1 cellular context compared by ENCODE assay signal in the genomic region with DNA sequence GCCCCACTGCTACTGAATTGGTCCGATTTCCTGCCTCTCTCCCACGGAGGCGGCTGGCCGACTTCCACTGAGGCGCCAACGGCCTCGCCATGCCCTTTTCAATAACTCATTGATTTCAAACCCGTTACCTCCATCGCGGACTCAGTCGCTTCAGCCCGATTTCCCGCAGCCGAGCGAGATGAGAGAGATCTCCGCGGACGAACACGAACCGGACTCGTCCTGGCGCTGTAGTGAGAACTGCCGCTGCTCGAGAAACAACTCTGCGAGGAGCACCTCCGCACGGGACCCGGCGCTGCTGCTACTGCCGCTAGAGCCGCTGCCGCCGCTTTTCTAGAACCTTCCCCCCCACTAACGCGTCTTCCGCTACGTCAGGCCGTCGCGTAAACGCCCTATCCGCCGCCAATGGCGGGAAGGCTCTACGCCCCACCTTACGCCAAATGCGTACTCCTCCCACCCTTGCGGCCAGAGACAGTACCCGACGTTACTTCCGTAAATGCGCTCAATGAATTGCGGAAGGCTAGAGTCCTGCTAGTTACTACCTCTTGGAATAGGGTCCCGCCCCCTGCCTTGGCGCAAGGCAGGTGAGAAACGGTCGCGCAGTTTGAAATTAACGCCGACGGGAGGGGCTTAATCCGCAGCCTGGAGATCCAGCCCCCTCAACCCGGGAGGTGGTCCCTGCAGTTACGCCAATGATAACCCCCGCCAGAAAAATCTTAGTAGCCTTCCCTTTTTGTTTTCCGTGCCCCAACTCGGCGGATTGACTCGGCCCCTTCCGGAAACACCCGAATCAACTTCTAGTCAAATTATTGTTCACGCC.
TF ChIP-seq lines count a peak whose summit lies in the region.

Gene HNRNPA2B1 (minus strand): TSS at position 303 of the 817 bp plus-strand sequence. CDS start 169 bp downstream, at position 134.

TF ChIP-seq in HepG2, 621 proteins besides CTCF, POLR2A, EP300 and RAD21 (continued from another document and continues in another):
- peak; percentile 64; the same call in 1 of the 2 replicates for TF ChIP-seq HNRNPL (IDR thresholded peaks at IDR 0.05; ENCODE audit: low read depth, low read length)
- peak; percentile 16; the same call in 1 of the 2 replicates for TF ChIP-seq RXRA (CRISPR knock-in tag; IDR thresholded peaks at IDR 0.05)
- TF ChIP-seq ATF1 (CRISPR knock-in tag; IDR thresholded peaks at IDR 0.05): peak; percentile 83
- no peak for TF ChIP-seq SUZ12 (IDR thresholded peaks at IDR 0.05; ENCODE audit: low read depth, low read length)
- no peak for TF ChIP-seq NCOA1 (CRISPR knock-in tag; IDR thresholded peaks at IDR 0.05)
- TF ChIP-seq, protein P1, sequence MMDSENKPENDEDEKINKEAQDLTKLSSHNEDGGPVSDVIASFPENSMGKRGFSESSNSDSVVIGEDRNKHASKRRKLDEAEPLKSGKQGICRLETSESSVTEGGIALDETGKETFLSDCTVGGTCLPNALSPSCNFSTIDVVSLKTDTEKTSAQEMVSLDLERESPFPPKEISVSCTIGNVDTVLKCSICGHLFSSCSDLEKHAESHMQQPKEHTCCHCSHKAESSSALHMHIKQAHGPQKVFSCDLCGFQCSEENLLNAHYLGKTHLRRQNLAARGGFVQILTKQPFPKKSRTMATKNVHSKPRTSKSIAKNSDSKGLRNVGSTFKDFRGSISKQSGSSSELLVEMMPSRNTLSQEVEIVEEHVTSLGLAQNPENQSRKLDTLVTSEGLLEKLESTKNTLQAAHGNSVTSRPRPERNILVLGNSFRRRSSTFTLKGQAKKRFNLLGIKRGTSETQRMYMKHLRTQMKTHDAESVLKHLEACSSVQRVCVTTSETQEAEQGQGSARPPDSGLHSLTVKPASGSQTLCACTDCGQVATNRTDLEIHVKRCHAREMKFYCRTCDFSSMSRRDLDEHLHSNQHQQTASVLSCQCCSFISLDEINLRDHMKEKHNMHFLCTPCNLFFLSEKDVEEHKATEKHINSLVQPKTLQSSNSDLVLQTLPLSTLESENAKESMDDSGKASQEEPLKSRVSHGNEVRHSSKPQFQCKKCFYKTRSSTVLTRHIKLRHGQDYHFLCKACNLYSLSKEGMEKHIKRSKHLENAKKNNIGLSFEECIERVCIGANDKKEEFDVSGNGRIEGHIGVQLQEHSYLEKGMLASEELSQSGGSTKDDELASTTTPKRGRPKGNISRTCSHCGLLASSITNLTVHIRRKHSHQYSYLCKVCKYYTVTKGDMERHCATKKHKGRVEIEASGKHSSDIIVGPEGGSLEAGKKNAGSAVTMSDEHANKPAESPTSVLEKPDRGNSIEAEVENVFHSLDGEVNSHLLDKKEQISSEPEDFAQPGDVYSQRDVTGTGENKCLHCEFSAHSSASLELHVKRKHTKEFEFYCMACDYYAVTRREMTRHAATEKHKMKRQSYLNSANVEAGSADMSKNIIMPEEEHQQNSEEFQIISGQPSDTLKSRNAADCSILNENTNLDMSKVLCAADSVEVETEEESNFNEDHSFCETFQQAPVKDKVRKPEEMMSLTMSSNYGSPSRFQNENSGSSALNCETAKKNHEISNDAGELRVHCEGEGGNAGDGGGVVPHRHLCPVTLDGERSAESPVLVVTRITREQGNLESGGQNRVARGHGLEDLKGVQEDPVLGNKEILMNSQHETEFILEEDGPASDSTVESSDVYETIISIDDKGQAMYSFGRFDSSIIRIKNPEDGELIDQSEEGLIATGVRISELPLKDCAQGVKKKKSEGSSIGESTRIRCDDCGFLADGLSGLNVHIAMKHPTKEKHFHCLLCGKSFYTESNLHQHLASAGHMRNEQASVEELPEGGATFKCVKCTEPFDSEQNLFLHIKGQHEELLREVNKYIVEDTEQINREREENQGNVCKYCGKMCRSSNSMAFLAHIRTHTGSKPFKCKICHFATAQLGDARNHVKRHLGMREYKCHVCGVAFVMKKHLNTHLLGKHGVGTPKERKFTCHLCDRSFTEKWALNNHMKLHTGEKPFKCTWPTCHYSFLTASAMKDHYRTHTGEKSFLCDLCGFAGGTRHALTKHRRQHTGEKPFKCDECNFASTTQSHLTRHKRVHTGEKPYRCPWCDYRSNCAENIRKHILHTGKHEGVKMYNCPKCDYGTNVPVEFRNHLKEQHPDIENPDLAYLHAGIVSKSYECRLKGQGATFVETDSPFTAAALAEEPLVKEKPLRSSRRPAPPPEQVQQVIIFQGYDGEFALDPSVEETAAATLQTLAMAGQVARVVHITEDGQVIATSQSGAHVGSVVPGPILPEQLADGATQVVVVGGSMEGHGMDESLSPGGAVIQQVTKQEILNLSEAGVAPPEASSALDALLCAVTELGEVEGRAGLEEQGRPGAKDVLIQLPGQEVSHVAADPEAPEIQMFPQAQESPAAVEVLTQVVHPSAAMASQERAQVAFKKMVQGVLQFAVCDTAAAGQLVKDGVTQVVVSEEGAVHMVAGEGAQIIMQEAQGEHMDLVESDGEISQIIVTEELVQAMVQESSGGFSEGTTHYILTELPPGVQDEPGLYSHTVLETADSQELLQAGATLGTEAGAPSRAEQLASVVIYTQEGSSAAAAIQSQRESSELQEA (CRISPR knock-in tag; IDR thresholded peaks at IDR 0.05; ENCODE audit: not compliant biosample characterization): no peak
- TF ChIP-seq ATAD3A (CRISPR knock-in tag; IDR thresholded peaks at IDR 0.05): no peak
- peak; percentile 79 for TF ChIP-seq MED1 (CRISPR knock-in tag; IDR thresholded peaks at IDR 0.05)
- peak; percentile 66 for TF ChIP-seq TBL1XR1 (IDR thresholded peaks at IDR 0.05; ENCODE audit: borderline replicate concordance, low read length, partially characterized antibody)
- TF ChIP-seq KLF6 (CRISPR knock-in tag; IDR thresholded peaks at IDR 0.05): peak; percentile 86
- peak in 1 of 2 experiments; percentile 50; a peak in 2 of 4 replicates for TF ChIP-seq ATF4 (CRISPR knock-in tag; IDR thresholded peaks at IDR 0.05)
- peak; percentile 96 for TF ChIP-seq ZBTB26 (CRISPR knock-in tag; IDR thresholded peaks at IDR 0.05; ENCODE audit: borderline replicate concordance)
- TF ChIP-seq ZSCAN20 (CRISPR knock-in tag; IDR thresholded peaks at IDR 0.05; ENCODE audit: borderline replicate concordance): peak; percentile 75
- TF ChIP-seq, protein P2, sequence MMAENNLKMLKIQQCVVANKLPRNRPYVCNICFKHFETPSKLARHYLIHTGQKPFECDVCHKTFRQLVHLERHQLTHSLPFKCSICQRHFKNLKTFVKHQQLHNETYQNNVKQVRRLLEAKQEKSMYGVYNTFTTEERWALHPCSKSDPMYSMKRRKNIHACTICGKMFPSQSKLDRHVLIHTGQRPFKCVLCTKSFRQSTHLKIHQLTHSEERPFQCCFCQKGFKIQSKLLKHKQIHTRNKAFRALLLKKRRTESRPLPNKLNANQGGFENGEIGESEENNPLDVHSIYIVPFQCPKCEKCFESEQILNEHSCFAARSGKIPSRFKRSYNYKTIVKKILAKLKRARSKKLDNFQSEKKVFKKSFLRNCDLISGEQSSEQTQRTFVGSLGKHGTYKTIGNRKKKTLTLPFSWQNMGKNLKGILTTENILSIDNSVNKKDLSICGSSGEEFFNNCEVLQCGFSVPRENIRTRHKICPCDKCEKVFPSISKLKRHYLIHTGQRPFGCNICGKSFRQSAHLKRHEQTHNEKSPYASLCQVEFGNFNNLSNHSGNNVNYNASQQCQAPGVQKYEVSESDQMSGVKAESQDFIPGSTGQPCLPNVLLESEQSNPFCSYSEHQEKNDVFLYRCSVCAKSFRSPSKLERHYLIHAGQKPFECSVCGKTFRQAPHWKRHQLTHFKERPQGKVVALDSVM (CRISPR knock-in tag; IDR thresholded peaks at IDR 0.05): no peak
- TF ChIP-seq ZNF883 (CRISPR knock-in tag; IDR thresholded peaks at IDR 0.05; ENCODE audit: not compliant biosample characterization): peak; percentile 72
- TF ChIP-seq NFE2 (CRISPR knock-in tag; IDR thresholded peaks at IDR 0.05): no peak
- TF ChIP-seq MEIS2 (CRISPR knock-in tag; IDR thresholded peaks at IDR 0.05): peak; percentile 50; the same call in 1 of the 2 replicates
- TF ChIP-seq, protein P3, sequence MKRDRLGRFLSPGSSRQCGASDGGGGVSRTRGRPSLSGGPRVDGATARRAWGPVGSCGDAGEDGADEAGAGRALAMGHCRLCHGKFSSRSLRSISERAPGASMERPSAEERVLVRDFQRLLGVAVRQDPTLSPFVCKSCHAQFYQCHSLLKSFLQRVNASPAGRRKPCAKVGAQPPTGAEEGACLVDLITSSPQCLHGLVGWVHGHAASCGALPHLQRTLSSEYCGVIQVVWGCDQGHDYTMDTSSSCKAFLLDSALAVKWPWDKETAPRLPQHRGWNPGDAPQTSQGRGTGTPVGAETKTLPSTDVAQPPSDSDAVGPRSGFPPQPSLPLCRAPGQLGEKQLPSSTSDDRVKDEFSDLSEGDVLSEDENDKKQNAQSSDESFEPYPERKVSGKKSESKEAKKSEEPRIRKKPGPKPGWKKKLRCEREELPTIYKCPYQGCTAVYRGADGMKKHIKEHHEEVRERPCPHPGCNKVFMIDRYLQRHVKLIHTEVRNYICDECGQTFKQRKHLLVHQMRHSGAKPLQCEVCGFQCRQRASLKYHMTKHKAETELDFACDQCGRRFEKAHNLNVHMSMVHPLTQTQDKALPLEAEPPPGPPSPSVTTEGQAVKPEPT (CRISPR knock-in tag; IDR thresholded peaks at IDR 0.05; ENCODE audit: low read depth): no peak
- TF ChIP-seq, protein P4, sequence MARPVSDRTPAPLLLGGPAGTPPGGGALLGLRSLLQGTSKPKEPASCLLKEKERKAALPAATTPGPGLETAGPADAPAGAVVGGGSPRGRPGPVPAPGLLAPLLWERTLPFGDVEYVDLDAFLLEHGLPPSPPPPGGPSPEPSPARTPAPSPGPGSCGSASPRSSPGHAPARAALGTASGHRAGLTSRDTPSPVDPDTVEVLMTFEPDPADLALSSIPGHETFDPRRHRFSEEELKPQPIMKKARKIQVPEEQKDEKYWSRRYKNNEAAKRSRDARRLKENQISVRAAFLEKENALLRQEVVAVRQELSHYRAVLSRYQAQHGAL (CRISPR knock-in tag; IDR thresholded peaks at IDR 0.05; ENCODE audit: not compliant biosample characterization): no peak
- no peak for TF ChIP-seq FOXA1 (IDR thresholded peaks at IDR 0.05)
- no peak for TF ChIP-seq FOXA1 (CRISPR knock-in tag; IDR thresholded peaks at IDR 0.05)
- no peak for TF ChIP-seq FOXK1 (CRISPR knock-in tag; IDR thresholded peaks at IDR 0.05; ENCODE audit: borderline replicate concordance, low read depth)
- TF ChIP-seq KLF9 (CRISPR knock-in tag; IDR thresholded peaks at IDR 0.05; ENCODE audit: low read depth): no peak; the same call in 1 of the 2 replicates
- TF ChIP-seq MXD3 (CRISPR knock-in tag; IDR thresholded peaks at IDR 0.05): peak; percentile 72; the same call in 1 of the 2 replicates
- TF ChIP-seq GMEB1 (CRISPR knock-in tag; IDR thresholded peaks at IDR 0.05; ENCODE audit: borderline replicate concordance): peak; percentile 95
- peak; percentile 52; the same call in 1 of the 2 replicates for TF ChIP-seq ZHX1 (CRISPR knock-in tag; IDR thresholded peaks at IDR 0.05; ENCODE audit: low read depth)
